In genomic region chr1:46053734-46054133, GRCh38 we compare ENCODE assay signal across 1 cellular context.
TF ChIP-seq lines count a peak whose summit lies in the region.

No MANE protein-coding gene starts in this region.

TF ChIP-seq in K562, 482 proteins besides CTCF, POLR2A, EP300 and RAD21 (continued from another document):
- TF ChIP-seq ZNF561 (CRISPR knock-in tag; conservative IDR thresholded peaks at IDR 0.05) (no peak), ZNF449 (CRISPR knock-in tag; IDR thresholded peaks at IDR 0.05) (no peak), RCOR1 (IDR thresholded peaks at IDR 0.05; ENCODE audit: borderline replicate concordance in 1 of 2, low read depth in 2 of 2, low read length in 2 of 2) (peak in 1 of 2 experiments; percentile 69; a peak in 1 of 4 replicates), CAMTA2 (CRISPR knock-in tag; conservative IDR thresholded peaks at IDR 0.05) (no peak), CTBP1 (IDR thresholded peaks at IDR 0.05; ENCODE audit: borderline replicate concordance) (peak; percentile 52; the same call in 1 of the 2 replicates), SRF (CRISPR knock-in tag; IDR thresholded peaks at IDR 0.05) (no peak), USF1 (CRISPR knock-in tag; IDR thresholded peaks at IDR 0.05) (peak; percentile 89), EGR1 (conservative IDR thresholded peaks at IDR 0.05) (no peak), ZNF592 (IDR thresholded peaks at IDR 0.05) (peak; percentile 63; the same call in 1 of the 2 replicates), FOXJ3 (CRISPR knock-in tag; IDR thresholded peaks at IDR 0.05) (no peak), ZNF324 (CRISPR knock-in tag; IDR thresholded peaks at IDR 0.05) (peak; percentile 91), TEAD1 (CRISPR knock-in tag; IDR thresholded peaks at IDR 0.05) (peak in 1 of 2 experiments; percentile 83; a peak in 2 of 4 replicates), GATA2 (CRISPR knock-in tag; IDR thresholded peaks at IDR 0.05) (peak; percentile 49), BHLHE40 (IDR thresholded peaks at IDR 0.05; ENCODE audit: low read length) (peak; percentile 86)
